In the genomic region with DNA sequence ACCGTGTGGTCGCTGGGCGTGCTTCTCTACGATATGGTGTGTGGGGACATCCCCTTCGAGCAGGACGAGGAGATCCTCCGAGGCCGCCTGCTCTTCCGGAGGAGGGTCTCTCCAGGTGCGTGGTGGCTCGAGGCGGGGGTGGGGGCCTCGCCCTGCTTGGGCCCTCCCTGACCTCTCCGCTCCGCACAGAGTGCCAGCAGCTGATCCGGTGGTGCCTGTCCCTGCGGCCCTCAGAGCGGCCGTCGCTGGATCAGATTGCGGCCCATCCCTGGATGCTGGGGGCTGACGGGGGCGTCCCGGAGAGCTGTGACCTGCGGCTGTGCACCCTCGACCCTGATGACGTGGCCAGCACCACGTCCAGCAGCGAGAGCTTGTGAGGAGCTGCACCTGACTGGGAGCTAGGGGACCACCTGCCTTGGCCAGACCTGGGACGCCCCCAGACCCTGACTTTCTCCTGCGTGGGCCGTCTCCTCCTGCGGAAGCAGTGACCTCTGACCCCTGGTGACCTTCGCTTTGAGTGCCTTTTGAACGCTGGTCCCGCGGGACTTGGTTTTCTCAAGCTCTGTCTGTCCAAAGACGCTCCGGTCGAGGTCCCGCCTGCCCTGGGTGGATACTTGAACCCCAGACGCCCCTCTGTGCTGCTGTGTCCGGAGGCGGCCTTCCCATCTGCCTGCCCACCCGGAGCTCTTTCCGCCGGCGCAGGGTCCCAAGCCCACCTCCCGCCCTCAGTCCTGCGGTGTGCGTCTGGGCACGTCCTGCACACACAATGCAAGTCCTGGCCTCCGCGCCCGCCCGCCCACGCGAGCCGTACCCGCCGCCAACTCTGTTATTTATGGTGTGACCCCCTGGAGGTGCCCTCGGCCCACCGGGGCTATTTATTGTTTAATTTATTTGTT, we compare ENCODE assay signal across 7 cellular contexts. TPM values are rescaled to one million over a fixed set of nuclear protein-coding genes. Genes with fewer than 3 reads are reported as not detected.
DNase-seq lines count a peak whose midpoint lies in the region; ATAC-seq lines count a peak whose summit lies in the region.

No MANE protein-coding gene starts in this region.

- no peaks in the 10 kb centered on the region for H3K9me3 ChIP-seq in iPS-18c (ENCODE audit: control insufficient read depth, insufficient read depth, low read length)

- peak overlapping the region; percentile 31 for H3K4me3 ChIP-seq in iPS-18c (ENCODE audit: insufficient read depth, low read depth, low read length)

- H3K36me3 Mint-ChIP-seq in IgD-negative memory B cell = peaks cover 10% of the 10 kb centered on the region
- H3K36me3 Mint-ChIP-seq in activated naive CD8-positive, alpha-beta T cell treated with anti-CD3 and anti-CD28 coated beads, Interleukin-2, amount 50 U/mL, for 24 hours (ENCODE audit: low read depth) = peaks cover 31% of the 10 kb centered on the region

- no peak for DNase-seq in activated naive CD8-positive, alpha-beta T cell treated with anti-CD3 and anti-CD28 coated beads, Interleukin-2, amount 50 U/mL, for 24 hours
- peak; percentile 30 for DNase-seq in stimulated activated CD4-positive, alpha-beta T cell treated with anti-CD3 and anti-CD28 coated beads, Interleukin-4, amount 100 ng/mL, for 1 hour
- no peak for DNase-seq in NCI-H510A (lab: John Stamatoyannopoulos, UW)
- DNase-seq in NOMO-1 treated with DMSO at 0.1 percent for 48 hours (lab: John Stamatoyannopoulos, UW; ENCODE audit: unreplicated experiment) = no peak
- DNase-seq in GOT3 (lab: John Stamatoyannopoulos, UW) = no peak

- peak overlapping the region; percentile 83 to 100 (median 97) for H3K27ac Mint-ChIP-seq in IgD-negative memory B cell
- peak overlapping the region; percentile 89 for H3K27ac Mint-ChIP-seq in activated naive CD8-positive, alpha-beta T cell treated with anti-CD3 and anti-CD28 coated beads, Interleukin-2, amount 50 U/mL, for 24 hours

- no peaks in the 10 kb centered on the region for H3K27me3 Mint-ChIP-seq in IgD-negative memory B cell
- H3K27me3 Mint-ChIP-seq in activated naive CD8-positive, alpha-beta T cell treated with anti-CD3 and anti-CD28 coated beads, Interleukin-2, amount 50 U/mL, for 24 hours = no peaks in the 10 kb centered on the region

- H3K9me3 Mint-ChIP-seq in IgD-negative memory B cell = no peaks in the 10 kb centered on the region
- H3K9me3 Mint-ChIP-seq in activated naive CD8-positive, alpha-beta T cell treated with anti-CD3 and anti-CD28 coated beads, Interleukin-2, amount 50 U/mL, for 24 hours = no peaks in the 10 kb centered on the region

- peaks cover 12 to 21% (median 15%) of the 10 kb centered on the region in 3 donors for H3K4me1 Mint-ChIP-seq in IgD-negative memory B cell
- peaks cover 40% of the 10 kb centered on the region for H3K4me1 Mint-ChIP-seq in activated naive CD8-positive, alpha-beta T cell treated with anti-CD3 and anti-CD28 coated beads, Interleukin-2, amount 50 U/mL, for 24 hours

- H3K4me3 Mint-ChIP-seq in IgD-negative memory B cell = peak overlapping the region; percentile 77 to 97 (median 86)
- peak overlapping the region; percentile 92 for H3K4me3 Mint-ChIP-seq in activated naive CD8-positive, alpha-beta T cell treated with anti-CD3 and anti-CD28 coated beads, Interleukin-2, amount 50 U/mL, for 24 hours

- no peak for ATAC-seq in activated naive CD8-positive, alpha-beta T cell treated with anti-CD3 and anti-CD28 coated beads, Interleukin-2, amount 50 U/mL, for 24 hours

RNA-seq across cellular contexts. Expression of a gene that starts 2.4 kb away (rescaled TPM):
- polyA plus RNA-seq in IgD-negative memory B cell = 47.1 TPM

RNA-seq across cellular contexts. Expression of a gene that starts 44.6 kb away (rescaled TPM):
- 29.7 TPM for polyA plus RNA-seq in IgD-negative memory B cell

RNA-seq across cellular contexts. Expression of a gene that starts 44.8 kb away (rescaled TPM):
- polyA plus RNA-seq in IgD-negative memory B cell = 13.4 TPM

RNA-seq across cellular contexts. Expression of a gene that starts 49.6 kb away (rescaled TPM):
- not detected for polyA plus RNA-seq in IgD-negative memory B cell
